In the genomic region with DNA sequence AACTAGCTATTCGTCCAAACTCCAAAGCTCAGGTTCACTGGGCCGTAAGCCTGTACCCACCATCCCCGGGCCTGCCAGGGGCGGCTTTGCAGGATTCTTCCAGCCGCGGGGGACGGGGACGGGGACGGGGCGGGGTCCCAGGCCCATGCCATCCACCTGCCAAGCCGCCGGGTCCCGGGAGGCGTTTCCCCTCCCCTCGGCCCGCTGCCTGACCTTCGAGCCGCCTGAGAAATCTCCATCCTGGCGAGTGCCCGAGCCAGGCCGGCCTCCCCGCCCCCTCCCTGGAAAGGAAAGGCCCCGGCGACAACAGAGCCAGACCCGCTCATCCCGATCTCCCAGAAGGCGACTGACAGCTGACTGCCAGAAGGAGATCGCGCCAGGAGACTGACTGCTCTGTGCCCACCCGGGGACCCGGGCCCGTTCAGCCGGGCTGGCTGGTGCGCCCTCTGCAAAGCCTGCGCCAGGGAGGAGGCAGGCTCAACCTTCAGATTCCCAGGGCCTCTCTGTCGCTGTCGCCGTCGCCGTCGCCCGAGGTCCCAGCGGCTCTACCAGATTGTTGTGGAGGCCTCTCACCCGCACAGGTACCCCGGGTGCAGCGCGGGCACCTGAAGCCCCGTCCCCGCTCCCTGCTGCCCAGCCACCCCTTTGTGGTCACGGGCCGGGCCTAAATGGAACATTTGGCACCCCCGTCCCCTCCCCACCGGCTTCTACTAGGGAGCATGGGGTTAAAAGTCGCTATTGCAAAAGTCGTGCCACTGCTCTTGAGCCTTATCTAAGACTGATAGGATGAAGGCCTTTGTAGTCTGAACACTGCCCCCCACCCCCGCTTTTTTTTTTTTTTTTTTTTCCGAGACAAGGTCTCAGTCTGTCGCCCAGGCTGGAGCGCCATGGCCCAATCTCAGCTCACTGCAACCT, we compare ENCODE assay signal across 13 cellular contexts. TPM values are rescaled to one million over a fixed set of nuclear protein-coding genes. Genes with fewer than 3 reads are reported as not detected.
DNase-seq lines count a peak whose midpoint lies in the region; ATAC-seq, FAIRE-seq and TF ChIP-seq lines count a peak whose summit lies in the region.
"Had no signal": no experiment of that assay in that cellular context is flagged by ENCODE, and none has a peak within 500 bp of the region (broad histone marks: within the 10 kb centered on the region; RNA-seq: fewer than 3 reads in every experiment).

A gene (plus strand): TSS at position 315 of the 915 bp plus-strand sequence. CDS start 2,702 bp downstream, outside the sequence.

- ATAC-seq in CD8-positive, alpha-beta T cell, result no peak
- ATAC-seq: activated T-cell treated with anti-CD3 and anti-CD28 coated beads, Interleukin-2, amount 50 U/mL, for 4 hours; natural killer cell had no signal

- H3K4me3 Mint-ChIP-seq in CD8-positive, alpha-beta T cell, result no peak within 1 kb of the TSS
- H3K4me3 Mint-ChIP-seq: activated T-cell treated with anti-CD3 and anti-CD28 coated beads, Interleukin-2, amount 50 U/mL, for 4 hours; B cell; natural killer cell had no signal

- DNase-seq in AG09309 (ENCODE audit: low read depth), result no peak
- DNase-seq in bronchial epithelial cell (ENCODE audit: low read depth), result no peak
- DNase-seq in hepatic stellate cell (ENCODE audit: low spot score), result peak; percentile 14
- DNase-seq in posterior cingulate gyrus, result peak in 8 of 10 donors; percentile 4 to 85 (median 29)
- no peak for DNase-seq in activated CD4-positive, alpha-beta T cell treated with anti-CD3 and anti-CD28 coated beads for 48 hours
- DNase-seq in occipital lobe (lab: John Stamatoyannopoulos, UW), result no peak
- no peak for DNase-seq in GF-D8 (lab: John Stamatoyannopoulos, UW)
- no peak for DNase-seq in CD8-positive, alpha-beta T cell
- DNase-seq: activated T-cell treated with anti-CD3 and anti-CD28 coated beads, Interleukin-2, amount 50 U/mL, for 4 hours; effector memory CD4-positive, alpha-beta T cell; natural killer cell had no signal

- H3K27ac Mint-ChIP-seq in CD8-positive, alpha-beta T cell, result no peak within 1 kb of the TSS
- H3K27ac Mint-ChIP-seq: B cell, natural killer cell had no signal

- no peaks in the 10 kb centered on the region for H3K9me3 Mint-ChIP-seq in CD8-positive, alpha-beta T cell
- H3K9me3 Mint-ChIP-seq: activated T-cell treated with anti-CD3 and anti-CD28 coated beads, Interleukin-2, amount 50 U/mL, for 4 hours; natural killer cell had no signal

- H3K27me3 ChIP-seq in bronchial epithelial cell (ENCODE audit: control insufficient read depth, insufficient read depth, low read length), result no peaks in the 10 kb centered on the region
- H3K27me3 ChIP-seq in CD8-positive, alpha-beta T cell (ENCODE audit: insufficient read depth, low read length), result no peaks in the 10 kb centered on the region

- no peaks in the 10 kb centered on the region for H3K4me1 ChIP-seq in CD8-positive, alpha-beta T cell (ENCODE audit: insufficient read depth, low read length)

- CTCF ChIA-PET in CD8-positive, alpha-beta T cell (lab: Charles Lee), result no interaction called here

- no peaks in the 10 kb centered on the region for H3K27me3 Mint-ChIP-seq in CD8-positive, alpha-beta T cell (ENCODE audit: low read depth)
- H3K27me3 Mint-ChIP-seq: B cell had no signal

- FAIRE-seq in bronchial epithelial cell (lab: Jason Lieb, UNC), result no peak
- FAIRE-seq: H54 had no signal

- no peaks in the 10 kb centered on the region for H3K36me3 ChIP-seq in bronchial epithelial cell (ENCODE audit: control insufficient read depth, insufficient read depth, low read length)
- H3K36me3 ChIP-seq in CD8-positive, alpha-beta T cell (ENCODE audit: insufficient read depth, low read length), result no peaks in the 10 kb centered on the region

- H3K4me3 ChIP-seq in AG09309 (ENCODE audit: control insufficient read depth, low read depth, low read length) (peak within 1 kb of the TSS; percentile 26), bronchial epithelial cell (ENCODE audit: low read depth, low read length) (peak within 1 kb of the TSS; percentile 26)
- no peak within 1 kb of the TSS for H3K4me3 ChIP-seq in CD8-positive, alpha-beta T cell (ENCODE audit: low read depth, low read length)

- POLR2A ChIA-PET in CD8-positive, alpha-beta T cell (lab: Charles Lee), result no interaction called here

- H3K36me3 Mint-ChIP-seq in CD8-positive, alpha-beta T cell, result no peaks in the 10 kb centered on the region
- H3K36me3 Mint-ChIP-seq: natural killer cell had no signal

- no peak within 1 kb of the TSS for H3K27ac ChIP-seq in CD8-positive, alpha-beta T cell (ENCODE audit: low read depth, low read length)

- intact Hi-C loops in posterior cingulate gyrus (cut with DNase I), result no loop called here
- intact Hi-C loops in CD8-positive, alpha-beta T cell (cut with DNase I, micrococcal nuclease), result no loop called here

- H3K4me1 Mint-ChIP-seq in CD8-positive, alpha-beta T cell (ENCODE audit: low read depth), result no peaks in the 10 kb centered on the region
- H3K4me1 Mint-ChIP-seq: B cell, natural killer cell had no signal

- H3K9me3 ChIP-seq in CD8-positive, alpha-beta T cell (ENCODE audit: low read length), result no peaks in the 10 kb centered on the region

- TF ChIP-seq CTCF in AG09309 (IDR thresholded peaks at IDR 0.05; ENCODE audit: control insufficient read depth, insufficient read depth, low read depth, low read length, missing control alignments) (no peak), bronchial epithelial cell (IDR thresholded peaks at IDR 0.05; ENCODE audit: insufficient read depth, low read length, severe bottlenecking) (no peak)
- no peak for TF ChIP-seq CTCF in CD8-positive, alpha-beta T cell (IDR thresholded peaks at IDR 0.05)

RNA-seq across cellular contexts. Expression of the gene that starts here (rescaled TPM):
- total RNA-seq in bronchial epithelial cell (0.26 TPM in 1 of 2 replicates, not detected in the other), occipital lobe (3.6 TPM)
- total RNA-seq in CD8-positive, alpha-beta T cell, result not detected
- total RNA-seq: natural killer cell had no signal

Comparison
In these comparisons a context has a peak if more than half of its experiments do, and no peak if none do; other contexts are left out.
1. DNase-seq: peak in hepatic stellate cell (single experiment) and posterior cingulate gyrus (8 of 10); none in AG09309 (single experiment), bronchial epithelial cell (single experiment), activated CD4-positive, alpha-beta T cell treated with anti-CD3 and anti-CD28 coated beads for 48 hours (single experiment), occipital lobe (single experiment), GF-D8 (single experiment) and CD8-positive, alpha-beta T cell (0 of 7).